In genomic region chr15:66670198-66670597, GRCh38 we compare ENCODE assay signal across 2 cellular contexts.
TF ChIP-seq lines count a peak whose summit lies in the region.

No MANE protein-coding gene starts in this region.

TF ChIP-seq in GM23338, 12 proteins besides CTCF, POLR2A, EP300 and RAD21 (continued from another document):
- TF ChIP-seq CREB1 (CRISPR knock-in tag; IDR thresholded peaks at IDR 0.05; ENCODE audit: low read depth) (no peak), ZNF462 (CRISPR knock-in tag; IDR thresholded peaks at IDR 0.05) (no peak), POLR2AphosphoS5 (IDR thresholded peaks at IDR 0.05; ENCODE audit: low read depth) (no peak), STAT1 (IDR thresholded peaks at IDR 0.05; ENCODE audit: unreplicated experiment) (no peak), REST (IDR thresholded peaks at IDR 0.05; ENCODE audit: unreplicated experiment) (no peak), ZNF331 (CRISPR knock-in tag; IDR thresholded peaks at IDR 0.05; ENCODE audit: low read depth) (no peak), EZH2phosphoT487 (IDR thresholded peaks at IDR 0.05; ENCODE audit: unreplicated experiment) (no peak), ZNF114 (CRISPR knock-in tag; IDR thresholded peaks at IDR 0.05) (no peak), ETS1 (IDR thresholded peaks at IDR 0.05) (no peak), JUNB (IDR thresholded peaks at IDR 0.05; ENCODE audit: unreplicated experiment) (no peak)

TF ChIP-seq in WTC11, 78 proteins besides CTCF, POLR2A, EP300 and RAD21 (continued from another document):
- no peak for TF ChIP-seq PRDM15 (CRISPR knock-in tag; IDR thresholded peaks at IDR 0.05)
- TF ChIP-seq RELA (CRISPR knock-in tag; IDR thresholded peaks at IDR 0.05; ENCODE audit: borderline replicate concordance), result no peak
- no peak for TF ChIP-seq EMX1 (CRISPR knock-in tag; IDR thresholded peaks at IDR 0.05)
- TF ChIP-seq AR (CRISPR knock-in tag; IDR thresholded peaks at IDR 0.05), result no peak
- TF ChIP-seq TP53 (CRISPR knock-in tag; IDR thresholded peaks at IDR 0.05), result no peak
- TF ChIP-seq E2F1 (CRISPR knock-in tag; IDR thresholded peaks at IDR 0.05), result no peak
- no peak for TF ChIP-seq ETV6 (CRISPR knock-in tag; IDR thresholded peaks at IDR 0.05)
TF ChIP-seq in WTC11: peak in this region for 0.
